Comparison of ENCODE assay signal across 8 cellular contexts in the genomic region with DNA sequence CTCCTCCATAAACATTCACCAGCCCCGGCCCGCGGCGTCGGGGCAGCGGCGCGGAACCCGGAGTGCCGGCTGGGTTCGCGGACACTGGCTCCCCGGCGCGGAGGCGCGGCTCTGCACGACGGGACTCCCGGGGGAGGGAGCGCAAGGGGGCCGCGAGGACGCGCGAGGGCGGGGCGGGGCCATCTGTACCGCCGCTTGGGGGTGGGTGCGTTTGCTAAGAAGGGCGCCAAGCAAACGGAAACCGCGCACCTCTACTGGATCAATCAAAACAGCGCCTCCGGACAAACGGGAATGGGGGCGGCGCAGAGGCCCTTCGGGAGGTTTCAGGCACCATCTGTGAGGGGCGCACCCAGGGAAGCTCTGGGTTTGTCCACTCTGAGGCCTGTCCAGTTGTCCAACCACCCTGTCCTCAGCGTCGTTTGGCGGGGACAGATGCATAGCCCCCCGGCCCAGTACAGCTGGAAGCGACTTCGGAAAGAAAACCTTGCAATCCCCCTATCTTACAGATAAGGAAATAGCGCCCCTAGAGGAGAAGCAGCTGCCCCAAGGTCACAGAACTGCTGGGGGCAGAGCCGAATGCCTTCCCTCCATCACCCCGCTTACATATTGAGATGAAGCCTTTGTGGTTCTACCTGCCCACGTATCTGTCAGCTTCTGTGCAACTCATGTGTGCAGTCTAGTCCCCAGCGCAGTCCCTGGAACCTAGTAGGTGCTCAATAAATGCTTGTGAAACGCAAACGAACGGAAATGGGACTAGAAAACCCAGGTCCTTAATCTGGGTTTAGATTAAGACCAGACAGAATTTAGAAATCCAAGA.
DNase-seq lines count a peak whose midpoint lies in the region; ATAC-seq and TF ChIP-seq lines count a peak whose summit lies in the region.

No MANE protein-coding gene starts in this region.

- POLR2A ChIA-PET in GM10248 (lab: Yijun Ruan, JAX) = no interaction called here

- peaks cover 25% of the 10 kb centered on the region for H3K27me3 ChIP-seq in mucosa of stomach (ENCODE audit: control insufficient read depth, insufficient read depth, low read length)

- no peak overlapping the region for H3K9ac ChIP-seq in mucosa of stomach (ENCODE audit: low read length)

- peak; percentile 73 for ATAC-seq in HG03354 (IDR thresholded peaks at IDR 0.05; ENCODE audit: poor library complexity, severe bottlenecking, unreplicated experiment)

- TF ChIP-seq CTCF in GM10248 (IDR thresholded peaks at IDR 0.05; ENCODE audit: control extremely low read depth, extremely low read depth, low read depth, missing control alignments) (peak; percentile 79), epithelial cell of esophagus (IDR thresholded peaks at IDR 0.05; ENCODE audit: insufficient read depth, low read depth, low read length, missing control alignments) (peak; percentile 67)

- H3K4me3 ChIP-seq in epithelial cell of esophagus (ENCODE audit: low read length) = peak overlapping the region; percentile 28
- H3K4me3 ChIP-seq in mucosa of stomach (ENCODE audit: low read length) = peak overlapping the region; percentile 6

- peak; percentile 79 for DNase-seq in GM10248 (ENCODE audit: extremely low spot score)
- DNase-seq in NOMO-1 treated with dmso at 0.1 percent for 144 hours (lab: John Stamatoyannopoulos, UW; ENCODE audit: unreplicated experiment) = peak; percentile 59
- peak; percentile 15 for DNase-seq in activated CD8-positive, alpha-beta memory T cell treated with anti-CD3 and anti-CD28 coated beads, Interleukin-2, amount 50 U/mL, for 24 hours (ENCODE audit: extremely low read depth)
- DNase-seq in epithelial cell of esophagus (ENCODE audit: low read depth) = peak; percentile 61
- DNase-seq in stimulated activated CD8-positive, alpha-beta memory T cell treated with anti-CD3 and anti-CD28 coated beads, Interleukin-4, amount 100 ng/mL, for 48 hours = peak; percentile 75
- DNase-seq in cortex of kidney (lab: John Stamatoyannopoulos, UW) = no peak

- no peaks in the 10 kb centered on the region for H3K36me3 ChIP-seq in mucosa of stomach (ENCODE audit: control insufficient read depth, insufficient read depth, low read length)

- CTCF ChIA-PET in GM10248 (lab: Yijun Ruan, JAX) = interaction anchor here (0.8 to 11.6 kb wide), 28 partner anchors 11 to 425 kb away, joined by 3 to 214 read pairs (median 4); partner anchors contain the start of gene SLIT1

- no peaks in the 10 kb centered on the region for H3K9me3 ChIP-seq in mucosa of stomach (ENCODE audit: control insufficient read depth, low read length)

- H3K4me1 ChIP-seq in mucosa of stomach (ENCODE audit: control insufficient read depth, insufficient read depth, low read length) = no peaks in the 10 kb centered on the region
